In genomic region chr2:99806758-99807157, GRCh38 we compare ENCODE assay signal across 1 cellular context.
TF ChIP-seq lines count a peak whose summit lies in the region.

No MANE protein-coding gene starts in this region.

TF ChIP-seq in SK-N-SH, 30 proteins besides CTCF, POLR2A, EP300 and RAD21 (continued from another document):
- TF ChIP-seq PBX3 (IDR thresholded peaks at IDR 0.05) (peak; percentile 56), RXRA (IDR thresholded peaks at IDR 0.05; ENCODE audit: borderline replicate concordance, low read depth) (peak; percentile 65; the same call in 1 of the 2 replicates), TEAD4 (IDR thresholded peaks at IDR 0.05; ENCODE audit: borderline replicate concordance, insufficient read depth) (peak; percentile 79; the same call in 1 of the 2 replicates)
